8 cellular contexts compared by ENCODE assay signal in genomic region chr7:149855368-149856305, GRCh38. TPM values are rescaled to one million over a fixed set of nuclear protein-coding genes. Genes with fewer than 3 reads are reported as not detected.
DNase-seq lines count a peak whose midpoint lies in the region; ATAC-seq and TF ChIP-seq lines count a peak whose summit lies in the region.

No MANE protein-coding gene starts in this region.

- peak overlapping the region; percentile 46 for H3K4me2 ChIP-seq in hepatocyte

- H3K27ac ChIP-seq in VCaP, result peak overlapping the region; percentile 81
- peak overlapping the region; percentile 42 for H3K27ac ChIP-seq in hepatocyte

- ATAC-seq in GM18520 (IDR thresholded peaks at IDR 0.05; ENCODE audit: unreplicated experiment) (no peak), GM18519 (IDR thresholded peaks at IDR 0.05; ENCODE audit: low FRiP score, unreplicated experiment) (no peak), GM19023 (IDR thresholded peaks at IDR 0.05; ENCODE audit: unreplicated experiment) (no peak)

- H4K20me1 ChIP-seq in hepatocyte (ENCODE audit: insufficient read depth, poor library complexity, severe bottlenecking), result no peaks in the 10 kb centered on the region

- H3K4me3 ChIP-seq in H7 (ENCODE audit: insufficient read depth, low read depth, low read length) (no peak overlapping the region), hepatocyte (no peak overlapping the region)

- DNase-seq in AG08395 (ENCODE audit: low spot score), result peak; percentile 48
- DNase-seq in H7, result peak; percentile 83
- DNase-seq in hepatocyte (ENCODE audit: low spot score), result peak; percentile 61
- no peak for DNase-seq in HuH-7.5 (ENCODE audit: low spot score)

- H3K79me2 ChIP-seq in hepatocyte, result no peaks in the 10 kb centered on the region

- no peak for TF ChIP-seq CTCF in VCaP (conservative IDR thresholded peaks at IDR 0.05)
- TF ChIP-seq CTCF in hepatocyte (IDR thresholded peaks at IDR 0.05; ENCODE audit: poor library complexity), result no peak

- H3K27me3 ChIP-seq in H7 (ENCODE audit: control insufficient read depth, insufficient read depth, low read length), result no peaks in the 10 kb centered on the region
- H3K27me3 ChIP-seq in hepatocyte, result no peaks in the 10 kb centered on the region

- WGBS in hepatocyte (ENCODE audit: low lambda C conversion rate, missing lambda C conversion rate), result 79% methylated on average over 16 of the region's 16 CpGs

- no peaks in the 10 kb centered on the region for H3K9me3 ChIP-seq in hepatocyte (ENCODE audit: low read depth)

- H3K4me1 ChIP-seq in hepatocyte (ENCODE audit: insufficient read depth), result peaks cover 14% of the 10 kb centered on the region

- H3K36me3 ChIP-seq in H7 (replicated peaks; ENCODE audit: control insufficient read depth, insufficient read depth, low read length) (no peaks in the 10 kb centered on the region), hepatocyte (replicated peaks; ENCODE audit: insufficient read depth, low read depth) (no peaks in the 10 kb centered on the region)

- no peak overlapping the region for H2AFZ ChIP-seq in hepatocyte

- no peaks in the 10 kb centered on the region for H3K9me2 ChIP-seq in hepatocyte (replicated peaks; ENCODE audit: insufficient read depth)

RNA-seq across cellular contexts. Expression of gene ZNF862, which starts 17.5 kb away (rescaled TPM):
- 3.4 and 3.8 TPM in 2 replicates for total RNA-seq in H7 (2014; rRNA removed; shearing (Covaris generic))
- 7.9 and 9.2 TPM in 2 replicates for total RNA-seq in hepatocyte
- polyA plus RNA-seq in hepatocyte, result 3.0 and 3.5 TPM in 2 replicates

RNA-seq across cellular contexts. Expression of gene ATP6V0E2, which starts 18.1 kb away (rescaled TPM):
- 15.4 and 20.2 TPM in 2 replicates for total RNA-seq in H7 (2014; rRNA removed; shearing (Covaris generic))
- 11.6 and 13.6 TPM in 2 replicates for total RNA-seq in hepatocyte
- 25.6 and 28.1 TPM in 2 replicates for polyA plus RNA-seq in hepatocyte
